18 cellular contexts compared by ENCODE assay signal in the genomic region with DNA sequence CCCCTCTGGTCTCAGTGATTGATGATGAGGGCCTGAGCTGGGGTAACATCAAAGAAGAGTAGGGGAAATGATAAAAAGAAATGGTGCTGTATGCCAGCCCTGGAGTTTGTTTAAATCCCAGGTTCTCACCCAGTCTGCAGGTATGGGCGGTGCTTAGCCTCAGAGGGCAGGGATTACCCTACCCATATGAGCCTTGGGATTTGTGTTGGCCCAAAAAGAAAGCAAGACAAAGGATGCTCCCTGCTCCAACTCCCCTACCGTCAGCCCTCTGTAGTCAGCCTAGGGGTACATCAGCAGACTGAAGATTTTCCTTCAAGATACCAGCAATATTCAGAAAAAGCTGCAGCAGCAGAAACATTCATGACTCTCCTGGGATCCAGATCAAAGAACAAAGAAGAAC.
DNase-seq lines count a peak whose midpoint lies in the region; ATAC-seq, FAIRE-seq and TF ChIP-seq lines count a peak whose summit lies in the region.
"Had no signal": no experiment of that assay in that cellular context is flagged by ENCODE, and none has a peak within 500 bp of the region (broad histone marks: within the 10 kb centered on the region; RNA-seq: fewer than 3 reads in every experiment).

No MANE protein-coding gene starts in this region.

- no peak overlapping the region for H3K4me3 Mint-ChIP-seq in GM23338
- H3K4me3 Mint-ChIP-seq: CD14-positive monocyte; CD4-positive, alpha-beta memory T cell had no signal

- H3K27me3 Mint-ChIP-seq in GM23338 (ENCODE audit: insufficient read depth, low read depth, poor library complexity), result peaks cover 1% of the 10 kb centered on the region

- H3K4me1 ChIP-seq in GM23338 (ENCODE audit: insufficient read depth), result no peaks in the 10 kb centered on the region
- no peaks in the 10 kb centered on the region for H3K4me1 ChIP-seq in H1 (replicated peaks in 1 of 4; ENCODE audit: control insufficient read depth in 3 of 4, insufficient read depth in 4 of 4, low read length in 3 of 4)
- peaks cover 3% of the 10 kb centered on the region in 2 experiments for H3K4me1 ChIP-seq in trophoblast cell (ENCODE audit: control insufficient read depth in 1 of 2, insufficient read depth in 2 of 2, low read length in 2 of 2)
- H3K4me1 ChIP-seq in vagina, result no peaks in the 10 kb centered on the region
- H3K4me1 ChIP-seq: BLaER1 had no signal

- H4K12ac ChIP-seq in trophoblast cell (ENCODE audit: low read depth, low read length), result no peak overlapping the region

- no peaks in the 10 kb centered on the region for H4K20me1 ChIP-seq in GM23338 (replicated peaks; ENCODE audit: insufficient read depth)
- no peaks in the 10 kb centered on the region for H4K20me1 ChIP-seq in H1 (replicated peaks in 1 of 2; ENCODE audit: control insufficient read depth in 1 of 2, insufficient read depth in 2 of 2, low read length in 2 of 2)
- H4K20me1 ChIP-seq: BLaER1 had no signal

- no peak overlapping the region for H3K56ac ChIP-seq in H1 (replicated peaks; ENCODE audit: insufficient read length, low read depth, low read length)

- H3F3A ChIP-seq in GM23338 (replicated peaks; ENCODE audit: low read depth), result no peaks in the 10 kb centered on the region

- H3K4me3 ChIP-seq in GM23338 (no peak overlapping the region), H1 (ENCODE audit: extremely low read depth in 1 of 4, insufficient read depth in 2 of 4, low read depth in 3 of 4, low read length in 4 of 4) (no peak overlapping the region), trophoblast cell (ENCODE audit: low read depth, low read length) (no peak overlapping the region), vagina (no peak overlapping the region)
- H3K4me3 ChIP-seq: BLaER1, GM12878, GM23248 had no signal

- H3K9me3 Mint-ChIP-seq in GM23338, result no peaks in the 10 kb centered on the region

- POLR2A ChIA-PET in H1 (lab: Charles Lee; ENCODE audit: partially characterized antibody), result no interaction called here

- H2BK5ac ChIP-seq in H1 (ENCODE audit: low read depth, low read length) (no peak overlapping the region), trophoblast cell (ENCODE audit: low read depth, low read length, poor library complexity) (peak overlapping the region; percentile 15)

- peak overlapping the region; percentile 1; the same call in 1 of the 2 replicates for H2AFZ ChIP-seq in GM23338
- H2AFZ ChIP-seq in H1 (ENCODE audit: low read length), result peak overlapping the region; percentile 42; the same call in 1 of the 2 replicates
- no peak overlapping the region for H2AFZ ChIP-seq in trophoblast cell (ENCODE audit: insufficient read depth, low read length, poor library complexity)
- H2AFZ ChIP-seq: GM23248 had no signal

- 0 out of 2 replicates have a peak, but pooled peaks cover 5% of the 10 kb centered on the region for H3K9me2 ChIP-seq in GM23338 (ENCODE audit: insufficient read depth)

- H2BK20ac ChIP-seq in H1 (ENCODE audit: low read length), result no peak overlapping the region

- ATAC-seq in GM23338 (peak; percentile 71), GM21526 (IDR thresholded peaks at IDR 0.05; ENCODE audit: low FRiP score, unreplicated experiment) (no peak)
- ATAC-seq: GM12878 had no signal

- H3K23me2 ChIP-seq in H1 (ENCODE audit: low read depth, low read length), result no peaks in the 10 kb centered on the region

- CTCF ChIA-PET in H1 (lab: Charles Lee; ENCODE audit: partially characterized antibody), result no interaction called here

- TF ChIP-seq CTCF in GM23338 (conservative IDR thresholded peaks at IDR 0.05; ENCODE audit: low read depth in 2 of 2), result no peak
- TF ChIP-seq CTCF in H1 (IDR thresholded peaks at IDR 0.05; ENCODE audit: control extremely low read depth in 1 of 3, insufficient read depth in 1 of 3, low read depth in 1 of 3, low read length in 3 of 3), result no peak
- no peak for TF ChIP-seq CTCF in vagina (IDR thresholded peaks at IDR 0.05)

- H3K79me2 ChIP-seq in GM23338 (replicated peaks; ENCODE audit: insufficient read depth), result no peaks in the 10 kb centered on the region
- no peaks in the 10 kb centered on the region for H3K79me2 ChIP-seq in H1 (ENCODE audit: control insufficient read depth in 1 of 2, insufficient read depth in 2 of 2, low read length in 2 of 2)
- H3K79me2 ChIP-seq in trophoblast cell (ENCODE audit: control insufficient read depth, insufficient read depth, low read length, poor library complexity), result peaks cover 1% of the 10 kb centered on the region

- H3K36me3 ChIP-seq in GM23338 (ENCODE audit: insufficient read depth) (no peaks in the 10 kb centered on the region), H1 (ENCODE audit: control insufficient read depth in 2 of 4, insufficient read depth in 4 of 4, low read length in 3 of 4) (no peaks in the 10 kb centered on the region), trophoblast cell (ENCODE audit: control insufficient read depth in 1 of 2, insufficient read depth in 2 of 2, low read length in 2 of 2) (no peaks in the 10 kb centered on the region), vagina (no peaks in the 10 kb centered on the region)
- H3K36me3 ChIP-seq: BLaER1 had no signal

- WGBS in H1 (ENCODE audit: extremely low coverage in 1 of 2, insufficient coverage in 1 of 2, insufficient read length in 1 of 2, insufficient replicate concordance in 2 of 2, low coverage in 1 of 2, low lambda C conversion rate in 2 of 2, missing lambda C conversion rate in 1 of 2), 2 experiments, result 88% methylated on average over 2 of the region's 2 CpGs; no CpG with 5 or more reads in 1 of the 2 experiments
- WGBS in trophoblast cell (ENCODE audit: extremely low coverage, insufficient coverage, insufficient read length), result no CpG with 5 or more reads among the region's 2 CpGs

- H2AK5ac ChIP-seq in H1 (ENCODE audit: low read depth, low read length), result no peak overlapping the region
- H2AK5ac ChIP-seq in trophoblast cell (ENCODE audit: low read length), result peak overlapping the region; percentile 22

- H3K23ac ChIP-seq in H1 (ENCODE audit: insufficient read length) (no peak overlapping the region), trophoblast cell (ENCODE audit: low read length) (no peak overlapping the region)

- H3K18ac ChIP-seq in H1 (ENCODE audit: extremely low read depth, low read length), result no peak overlapping the region
- peak overlapping the region; percentile 3 for H3K18ac ChIP-seq in trophoblast cell (ENCODE audit: low read length)

- H3K27me3 ChIP-seq in GM23338 (ENCODE audit: insufficient read depth), result no peaks in the 10 kb centered on the region
- H3K27me3 ChIP-seq in H1 (replicated peaks in 1 of 4; ENCODE audit: control insufficient read depth in 3 of 4, extremely low read depth in 1 of 4, insufficient read depth in 3 of 4, low read length in 3 of 4), result no peaks in the 10 kb centered on the region
- no peaks in the 10 kb centered on the region for H3K27me3 ChIP-seq in trophoblast cell (ENCODE audit: insufficient read depth, low read length)
- no peaks in the 10 kb centered on the region for H3K27me3 ChIP-seq in vagina
- H3K27me3 ChIP-seq: BLaER1 had no signal

- H4K8ac ChIP-seq in H1 (ENCODE audit: extremely low read depth, insufficient read depth, low read length), result no peak overlapping the region
- no peak overlapping the region for H4K8ac ChIP-seq in trophoblast cell (ENCODE audit: low read depth, low read length)

- no peak for FAIRE-seq in H1 (lab: Jason Lieb, UNC)
- FAIRE-seq: GM12878 had no signal

- no peaks in the 10 kb centered on the region for H3K9me3 ChIP-seq in H1 (ENCODE audit: insufficient read depth in 2 of 2, low read depth in 1 of 2, low read length in 1 of 2)
- no peaks in the 10 kb centered on the region for H3K9me3 ChIP-seq in trophoblast cell (ENCODE audit: insufficient read depth, low read depth, low read length)
- H3K9me3 ChIP-seq in vagina, result no peaks in the 10 kb centered on the region
- H3K9me3 ChIP-seq: BLaER1 had no signal

- H3K36me3 Mint-ChIP-seq in GM23338 (ENCODE audit: low read depth), result no peaks in the 10 kb centered on the region
- H3K36me3 Mint-ChIP-seq: CD14-positive monocyte; CD4-positive, alpha-beta memory T cell had no signal

- H3K14ac ChIP-seq in H1 (ENCODE audit: insufficient read length) (no peak overlapping the region), trophoblast cell (ENCODE audit: low read length) (peak overlapping the region; percentile 15)

- H3K9ac ChIP-seq in H1 (replicated peaks in 1 of 4; ENCODE audit: extremely low read depth in 1 of 4, low read depth in 3 of 4, low read length in 3 of 4) (no peak overlapping the region), trophoblast cell (ENCODE audit: low read length) (no peak overlapping the region)
- H3K9ac ChIP-seq: BLaER1, GM23248 had no signal

- no peak overlapping the region for H2BK12ac ChIP-seq in H1 (ENCODE audit: low read depth, low read length)
- peak overlapping the region; percentile 6 for H2BK12ac ChIP-seq in trophoblast cell (ENCODE audit: low read length)

- H2BK120ac ChIP-seq in H1 (replicated peaks; ENCODE audit: low read depth, low read length), result no peak overlapping the region
- peak overlapping the region; percentile 48 for H2BK120ac ChIP-seq in trophoblast cell (ENCODE audit: insufficient read depth, low read length, poor library complexity)

- no peak overlapping the region for H3K27ac Mint-ChIP-seq in GM23338

- H4K5ac ChIP-seq in H1 (ENCODE audit: insufficient read length, low read depth, low read length), result no peak overlapping the region

- H3K4ac ChIP-seq in H1 (replicated peaks; ENCODE audit: insufficient read length, low read depth, low read length), result no peak overlapping the region
- peak overlapping the region; percentile 7 for H3K4ac ChIP-seq in trophoblast cell (ENCODE audit: low read depth, low read length)

- H2BK15ac ChIP-seq in H1 (ENCODE audit: low read length), result no peak overlapping the region

- no peak overlapping the region for H3K27ac ChIP-seq in GM23338 (ENCODE audit: low read depth)
- no peak overlapping the region for H3K27ac ChIP-seq in H1 (ENCODE audit: low read depth, low read length)
- no peak overlapping the region for H3K27ac ChIP-seq in trophoblast cell (ENCODE audit: low read depth, low read length)
- H3K27ac ChIP-seq in vagina, result no peak overlapping the region
- H3K27ac ChIP-seq: BLaER1, GM23248 had no signal

- H4K91ac ChIP-seq in H1 (replicated peaks; ENCODE audit: insufficient read length, low read length) (no peak overlapping the region), trophoblast cell (ENCODE audit: low read depth, low read length) (peak overlapping the region; percentile 58)

- no peaks in the 10 kb centered on the region for H3K79me1 ChIP-seq in H1 (ENCODE audit: low read depth, low read length)
- peaks cover 39% of the 10 kb centered on the region for H3K79me1 ChIP-seq in trophoblast cell (ENCODE audit: low read length)

- H3K4me2 ChIP-seq in GM23338 (no peak overlapping the region), H1 (ENCODE audit: insufficient read depth in 1 of 2, low read depth in 2 of 2, low read length in 2 of 2) (no peak overlapping the region), trophoblast cell (ENCODE audit: low read length) (no peak overlapping the region)
- H3K4me2 ChIP-seq: BLaER1 had no signal

- no peak for TF ChIP-seq RAD21 in H1 (IDR thresholded peaks at IDR 0.05 in 1 of 2, conservative IDR thresholded peaks at IDR 0.05 in 1 of 2; ENCODE audit: low read depth in 2 of 2, low read length in 2 of 2)

- TF ChIP-seq POLR2A in H1 (IDR thresholded peaks at IDR 0.05; ENCODE audit: control extremely low read depth in 1 of 2, low read depth in 2 of 2, low read length in 2 of 2) (no peak), vagina (IDR thresholded peaks at IDR 0.05) (no peak)

- DNase-seq in GM23338 (ENCODE audit: low spot score), result no peak
- no peak for DNase-seq in H1 (ENCODE audit: low read depth in 1 of 2, low spot score in 2 of 2)
- DNase-seq in trophoblast cell, result no peak
- no peak for DNase-seq in vagina (ENCODE audit: extremely low spot score in 2 of 2)
- no peak for DNase-seq in NK-92 (lab: John Stamatoyannopoulos, UW; ENCODE audit: unreplicated experiment)
- no peak for DNase-seq in HT-29 (ENCODE audit: low spot score)
- DNase-seq: 8988T; CD4-positive, alpha-beta memory T cell; DMS 273 treated with DMSO at 0.1 percent for 48 hours; DMS53; DND-41; EL; GM23248; H7 had no signal

- intact Hi-C loops in vagina (cut with DNase I), result no loop called here

- H3K4me1 Mint-ChIP-seq in GM23338, result peaks cover 5% of the 10 kb centered on the region
- H3K4me1 Mint-ChIP-seq: CD4-positive, alpha-beta memory T cell had no signal

- TF ChIP-seq EP300 in H1 (IDR thresholded peaks at IDR 0.05; ENCODE audit: borderline replicate concordance in 1 of 2, low read depth in 2 of 2, low read length in 2 of 2), result no peak
